4 cellular contexts compared by ENCODE assay signal in the genomic region with DNA sequence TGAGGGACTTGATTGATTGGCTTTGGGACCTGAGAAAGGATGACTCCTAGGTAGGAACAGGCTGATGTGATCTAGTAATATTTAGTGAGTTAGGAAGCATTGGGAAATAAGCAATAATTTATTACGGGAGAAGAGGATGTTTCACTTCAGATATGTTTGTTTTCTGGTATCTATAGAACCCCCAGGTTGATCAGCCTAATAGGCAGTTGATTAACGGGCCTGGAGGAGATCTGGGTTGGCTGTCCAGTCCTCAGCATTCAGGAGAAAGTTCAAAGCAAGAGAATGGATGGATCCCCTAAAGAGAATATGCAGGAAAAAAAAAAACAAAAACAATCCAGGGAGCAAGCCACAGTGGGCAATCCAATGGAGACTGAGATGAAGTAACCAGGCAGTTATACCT.
TF ChIP-seq lines count a peak whose summit lies in the region.

No MANE protein-coding gene starts in this region.

TF ChIP-seq in HEK293, 187 proteins besides CTCF, POLR2A, EP300 and RAD21:
- TF ChIP-seq ZNF404 (tag by site-specific recombination; IDR thresholded peaks at IDR 0.05) (no peak), ZBTB17 (tag by site-specific recombination; IDR thresholded peaks at IDR 0.05) (peak; percentile 82)

TF ChIP-seq in K562, 482 proteins besides CTCF, POLR2A, EP300 and RAD21 (continues in another document):
- TF ChIP-seq, protein P1, sequence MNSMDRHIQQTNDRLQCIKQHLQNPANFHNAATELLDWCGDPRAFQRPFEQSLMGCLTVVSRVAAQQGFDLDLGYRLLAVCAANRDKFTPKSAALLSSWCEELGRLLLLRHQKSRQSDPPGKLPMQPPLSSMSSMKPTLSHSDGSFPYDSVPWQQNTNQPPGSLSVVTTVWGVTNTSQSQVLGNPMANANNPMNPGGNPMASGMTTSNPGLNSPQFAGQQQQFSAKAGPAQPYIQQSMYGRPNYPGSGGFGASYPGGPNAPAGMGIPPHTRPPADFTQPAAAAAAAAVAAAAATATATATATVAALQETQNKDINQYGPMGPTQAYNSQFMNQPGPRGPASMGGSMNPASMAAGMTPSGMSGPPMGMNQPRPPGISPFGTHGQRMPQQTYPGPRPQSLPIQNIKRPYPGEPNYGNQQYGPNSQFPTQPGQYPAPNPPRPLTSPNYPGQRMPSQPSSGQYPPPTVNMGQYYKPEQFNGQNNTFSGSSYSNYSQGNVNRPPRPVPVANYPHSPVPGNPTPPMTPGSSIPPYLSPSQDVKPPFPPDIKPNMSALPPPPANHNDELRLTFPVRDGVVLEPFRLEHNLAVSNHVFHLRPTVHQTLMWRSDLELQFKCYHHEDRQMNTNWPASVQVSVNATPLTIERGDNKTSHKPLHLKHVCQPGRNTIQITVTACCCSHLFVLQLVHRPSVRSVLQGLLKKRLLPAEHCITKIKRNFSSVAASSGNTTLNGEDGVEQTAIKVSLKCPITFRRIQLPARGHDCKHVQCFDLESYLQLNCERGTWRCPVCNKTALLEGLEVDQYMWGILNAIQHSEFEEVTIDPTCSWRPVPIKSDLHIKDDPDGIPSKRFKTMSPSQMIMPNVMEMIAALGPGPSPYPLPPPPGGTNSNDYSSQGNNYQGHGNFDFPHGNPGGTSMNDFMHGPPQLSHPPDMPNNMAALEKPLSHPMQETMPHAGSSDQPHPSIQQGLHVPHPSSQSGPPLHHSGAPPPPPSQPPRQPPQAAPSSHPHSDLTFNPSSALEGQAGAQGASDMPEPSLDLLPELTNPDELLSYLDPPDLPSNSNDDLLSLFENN (IDR thresholded peaks at IDR 0.05; ENCODE audit: low read depth in 2 of 2, low read length in 2 of 2), result 0 out of 4 replicates have a peak, but pooled peaks of 1 of the 2 experiments have one; percentile 20
- TF ChIP-seq BRCA1 (IDR thresholded peaks at IDR 0.05), result no peak
- TF ChIP-seq BRCA1 (CRISPR knock-in tag; IDR thresholded peaks at IDR 0.05), result no peak
- TF ChIP-seq ZNF431 (CRISPR knock-in tag; IDR thresholded peaks at IDR 0.05), result no peak
- TF ChIP-seq ZNF589 (CRISPR knock-in tag; IDR thresholded peaks at IDR 0.05; ENCODE audit: low read depth), result no peak
- no peak for TF ChIP-seq KDM4B (IDR thresholded peaks at IDR 0.05; ENCODE audit: borderline replicate concordance in 2 of 2, low read depth in 1 of 2)
- TF ChIP-seq, protein P2, sequence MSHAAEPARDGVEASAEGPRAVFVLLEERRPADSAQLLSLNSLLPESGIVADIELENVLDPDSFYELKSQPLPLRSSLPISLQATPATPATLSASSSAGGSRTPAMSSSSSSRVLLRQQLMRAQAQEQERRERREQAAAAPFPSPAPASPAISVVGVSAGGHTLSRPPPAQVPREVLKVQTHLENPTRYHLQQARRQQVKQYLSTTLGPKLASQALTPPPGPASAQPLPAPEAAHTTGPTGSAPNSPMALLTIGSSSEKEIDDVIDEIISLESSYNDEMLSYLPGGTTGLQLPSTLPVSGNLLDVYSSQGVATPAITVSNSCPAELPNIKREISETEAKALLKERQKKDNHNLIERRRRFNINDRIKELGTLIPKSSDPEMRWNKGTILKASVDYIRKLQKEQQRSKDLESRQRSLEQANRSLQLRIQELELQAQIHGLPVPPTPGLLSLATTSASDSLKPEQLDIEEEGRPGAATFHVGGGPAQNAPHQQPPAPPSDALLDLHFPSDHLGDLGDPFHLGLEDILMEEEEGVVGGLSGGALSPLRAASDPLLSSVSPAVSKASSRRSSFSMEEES (CRISPR knock-in tag; IDR thresholded peaks at IDR 0.05), result no peak
- TF ChIP-seq ZNF146 (CRISPR knock-in tag; IDR thresholded peaks at IDR 0.05; ENCODE audit: unreplicated experiment), result no peak
- TF ChIP-seq, protein P3, sequence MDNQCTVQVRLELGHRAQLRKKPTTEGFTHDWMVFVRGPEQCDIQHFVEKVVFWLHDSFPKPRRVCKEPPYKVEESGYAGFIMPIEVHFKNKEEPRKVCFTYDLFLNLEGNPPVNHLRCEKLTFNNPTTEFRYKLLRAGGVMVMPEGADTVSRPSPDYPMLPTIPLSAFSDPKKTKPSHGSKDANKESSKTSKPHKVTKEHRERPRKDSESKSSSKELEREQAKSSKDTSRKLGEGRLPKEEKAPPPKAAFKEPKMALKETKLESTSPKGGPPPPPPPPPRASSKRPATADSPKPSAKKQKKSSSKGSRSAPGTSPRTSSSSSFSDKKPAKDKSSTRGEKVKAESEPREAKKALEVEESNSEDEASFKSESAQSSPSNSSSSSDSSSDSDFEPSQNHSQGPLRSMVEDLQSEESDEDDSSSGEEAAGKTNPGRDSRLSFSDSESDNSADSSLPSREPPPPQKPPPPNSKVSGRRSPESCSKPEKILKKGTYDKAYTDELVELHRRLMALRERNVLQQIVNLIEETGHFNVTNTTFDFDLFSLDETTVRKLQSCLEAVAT (IDR thresholded peaks at IDR 0.05), result peak in 1 of 2 experiments; percentile 61; a peak in 1 of 4 replicates
- no peak for TF ChIP-seq HLTF (IDR thresholded peaks at IDR 0.05)
- TF ChIP-seq ZNF695 (CRISPR knock-in tag; IDR thresholded peaks at IDR 0.05), result no peak
- TF ChIP-seq RCOR1 (IDR thresholded peaks at IDR 0.05; ENCODE audit: borderline replicate concordance in 1 of 2, low read depth in 2 of 2, low read length in 2 of 2), result no peak

TF ChIP-seq in H1, 55 proteins besides CTCF, POLR2A, EP300 and RAD21:
- TF ChIP-seq ASH2L (IDR thresholded peaks at IDR 0.05; ENCODE audit: low read length) (no peak), TCF12 (IDR thresholded peaks at IDR 0.05; ENCODE audit: low read depth, low read length) (no peak), TAF7 (optimal IDR thresholded peaks at IDR 0.05; ENCODE audit: borderline replicate concordance, low read depth, low read length) (no peak), SRF (IDR thresholded peaks at IDR 0.05; ENCODE audit: low read depth, low read length) (peak; percentile 9; the same call in 1 of the 2 replicates), TEAD4 (IDR thresholded peaks at IDR 0.05; ENCODE audit: low read depth, low read length) (no peak)
TF ChIP-seq in H1: peak in this region for 1.

TF ChIP-seq in SK-N-SH treated with all-trans-retinoic acid at 6 μM for 48 hours, 23 proteins besides CTCF, POLR2A, EP300 and RAD21:
- TF ChIP-seq ZNF70 (CRISPR knock-in tag; IDR thresholded peaks at IDR 0.05) (no peak), ISL1 (CRISPR knock-in tag; IDR thresholded peaks at IDR 0.05) (no peak), RARB (CRISPR knock-in tag; IDR thresholded peaks at IDR 0.05) (no peak), ZC3H10 (CRISPR knock-in tag; IDR thresholded peaks at IDR 0.05) (no peak)
- TF ChIP-seq, protein P4, sequence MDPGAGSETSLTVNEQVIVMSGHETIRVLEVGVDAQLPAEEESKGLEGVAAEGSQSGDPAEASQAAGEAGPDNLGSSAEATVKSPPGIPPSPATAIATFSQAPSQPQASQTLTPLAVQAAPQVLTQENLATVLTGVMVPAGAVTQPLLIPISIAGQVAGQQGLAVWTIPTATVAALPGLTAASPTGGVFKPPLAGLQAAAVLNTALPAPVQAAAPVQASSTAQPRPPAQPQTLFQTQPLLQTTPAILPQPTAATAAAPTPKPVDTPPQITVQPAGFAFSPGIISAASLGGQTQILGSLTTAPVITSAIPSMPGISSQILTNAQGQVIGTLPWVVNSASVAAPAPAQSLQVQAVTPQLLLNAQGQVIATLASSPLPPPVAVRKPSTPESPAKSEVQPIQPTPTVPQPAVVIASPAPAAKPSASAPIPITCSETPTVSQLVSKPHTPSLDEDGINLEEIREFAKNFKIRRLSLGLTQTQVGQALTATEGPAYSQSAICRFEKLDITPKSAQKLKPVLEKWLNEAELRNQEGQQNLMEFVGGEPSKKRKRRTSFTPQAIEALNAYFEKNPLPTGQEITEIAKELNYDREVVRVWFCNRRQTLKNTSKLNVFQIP (CRISPR knock-in tag; IDR thresholded peaks at IDR 0.05; ENCODE audit: borderline replicate concordance, low read depth), result no peak
